25 cellular contexts compared by ENCODE assay signal in genomic region chr17:19787733-19788357, GRCh38. TPM values are rescaled to one million over a fixed set of nuclear protein-coding genes. Genes with fewer than 3 reads are reported as not detected.
DNase-seq lines count a peak whose midpoint lies in the region; ATAC-seq and TF ChIP-seq lines count a peak whose summit lies in the region.
"Had no signal": no experiment of that assay in that cellular context is flagged by ENCODE, and none has a peak within 500 bp of the region (broad histone marks: within the 10 kb centered on the region; RNA-seq: fewer than 3 reads in every experiment).

No MANE protein-coding gene starts in this region.

- no peak overlapping the region for H3K4ac ChIP-seq in IMR-90 (ENCODE audit: low read depth, low read length)

- no peaks in the 10 kb centered on the region; the same call in 1 of the 2 replicates for H3K9me1 ChIP-seq in IMR-90 (ENCODE audit: insufficient read depth, low read length)

- no peak overlapping the region for H3K14ac ChIP-seq in IMR-90 (replicated peaks; ENCODE audit: low read depth, low read length)

- H3K9me3 Mint-ChIP-seq in activated CD8-positive, alpha-beta T cell treated with anti-CD3 and anti-CD28 coated beads for 36 hours = no peaks in the 10 kb centered on the region
- H3K9me3 Mint-ChIP-seq: activated naive CD4-positive, alpha-beta T cell treated with anti-CD3 and anti-CD28 coated beads, Interleukin-2, amount 50 U/mL, for 24 hours; activated T-cell treated with anti-CD3 and anti-CD28 coated beads, Interleukin-2, amount 50 U/mL, for 24 hours; T-helper 2 cell treated with Interferon-gamma antibody and Interleukin-4, amounts not matched to agents 5 μg/mL and 100 μg/mL, for 36 hours had no signal

- H3K4me1 ChIP-seq in A673 (ENCODE audit: insufficient read depth, low read length, poor library complexity, severe bottlenecking) (no peaks in the 10 kb centered on the region), IMR-90 (ENCODE audit: control insufficient read depth, insufficient read depth, low read length) (no peaks in the 10 kb centered on the region), testis (no peaks in the 10 kb centered on the region)
- H3K4me1 ChIP-seq: gastroesophageal sphincter, parathyroid adenoma, tibial artery had no signal

- TF ChIP-seq POLR2A in IMR-90 (IDR thresholded peaks at IDR 0.05; ENCODE audit: low read depth, low read length) = no peak
- no peak for TF ChIP-seq POLR2A in testis (IDR thresholded peaks at IDR 0.05)

- DNase-seq in A673 (ENCODE audit: low spot score) (peak; percentile 17), IMR-90 (peak; percentile 6), cerebellum (ENCODE audit: low spot score) (peak; percentile 30), left colon (no peak), kidney tubule cell (ENCODE audit: low spot score) (no peak), testis (no peak)
- no peak for DNase-seq in activated CD8-positive, alpha-beta T cell treated with anti-CD3 and anti-CD28 coated beads for 36 hours
- DNase-seq: activated T-cell treated with anti-CD3 and anti-CD28 coated beads, Interleukin-2, amount 50 U/mL, for 24 hours; CD4-positive, alpha-beta memory T cell; KBM-7; NCI-H1105; NCI-H524; nephron progenitor cell; stimulated activated naive CD8-positive, alpha-beta T cell treated with anti-CD3 and anti-CD28 coated beads, Interleukin-15, Interleukin-2, amounts not matched to agents 100 U/mL and 50 U/mL, for 24 hours; tibial artery; WERI-Rb-1 had no signal

- H3K27me3 Mint-ChIP-seq in activated CD8-positive, alpha-beta T cell treated with anti-CD3 and anti-CD28 coated beads for 36 hours = no peaks in the 10 kb centered on the region
- H3K27me3 Mint-ChIP-seq: activated naive CD4-positive, alpha-beta T cell treated with anti-CD3 and anti-CD28 coated beads, Interleukin-2, amount 50 U/mL, for 24 hours; activated T-cell treated with anti-CD3 and anti-CD28 coated beads, Interleukin-2, amount 50 U/mL, for 24 hours; CD4-positive, alpha-beta memory T cell had no signal

- no peak overlapping the region for H3K4me3 ChIP-seq in A673 (ENCODE audit: low read depth, low read length, poor library complexity, severe bottlenecking)
- H3K4me3 ChIP-seq in IMR-90 (ENCODE audit: insufficient read depth, low read depth, low read length) = no peak overlapping the region
- H3K4me3 ChIP-seq in testis = no peak overlapping the region
- H3K4me3 ChIP-seq: gastroesophageal sphincter, GM12878, tibial artery had no signal

- H3K9me3 ChIP-seq in A673 (ENCODE audit: low read depth, low read length, poor library complexity, severe bottlenecking) (no peaks in the 10 kb centered on the region), IMR-90 (ENCODE audit: control insufficient read depth, insufficient read depth, low read length) (no peaks in the 10 kb centered on the region), testis (no peaks in the 10 kb centered on the region)
- H3K9me3 ChIP-seq: gastroesophageal sphincter, tibial artery had no signal

- no peak overlapping the region for H2AFZ ChIP-seq in IMR-90 (replicated peaks; ENCODE audit: low read length, poor library complexity)
- H2AFZ ChIP-seq: parathyroid adenoma had no signal

- peaks cover 32% of the 10 kb centered on the region for H3K36me3 Mint-ChIP-seq in activated CD8-positive, alpha-beta T cell treated with anti-CD3 and anti-CD28 coated beads for 36 hours (ENCODE audit: low read depth)

- H4K8ac ChIP-seq in IMR-90 (ENCODE audit: low read depth in 2 of 2, low read length in 2 of 2) = no peak overlapping the region

- ATAC-seq in IMR-90 (ENCODE audit: low read depth) (peak; percentile 32; the same call in 1 of the 2 replicates), left colon (peak; percentile 53), GM18861 (IDR thresholded peaks at IDR 0.05; ENCODE audit: unreplicated experiment) (no peak)
- no peak for ATAC-seq in activated CD8-positive, alpha-beta T cell treated with anti-CD3 and anti-CD28 coated beads for 36 hours
- ATAC-seq: gastroesophageal sphincter; GM12878; SK-N-SH treated with all-trans-retinoic acid at 6 μM for 48 hours; stimulated activated naive CD8-positive, alpha-beta T cell treated with anti-CD3 and anti-CD28 coated beads, Interleukin-15, Interleukin-2, amounts not matched to agents 100 U/mL and 50 U/mL, for 24 hours had no signal

- H3K27ac ChIP-seq in A673 (ENCODE audit: low read depth, low read length, poor library complexity, severe bottlenecking) = no peak overlapping the region
- H3K27ac ChIP-seq in IMR-90 (ENCODE audit: insufficient read depth, low read length) = no peak overlapping the region
- no peak overlapping the region for H3K27ac ChIP-seq in testis
- H3K27ac ChIP-seq: gastroesophageal sphincter, parathyroid adenoma, tibial artery, WERI-Rb-1 had no signal

- H2BK20ac ChIP-seq in IMR-90 (ENCODE audit: low read depth, low read length) = no peak overlapping the region

- dilution Hi-C loops in IMR-90 (cut with HindIII; ENCODE audit: low sequenced_read_pairs, unreplicated experiment) = no loop called here

- H4K20me1 ChIP-seq in IMR-90 (ENCODE audit: insufficient read depth, low read length) = no peaks in the 10 kb centered on the region

- H2AK9ac ChIP-seq in IMR-90 (replicated peaks; ENCODE audit: low read depth, low read length, poor library complexity) = no peak overlapping the region

- H3K27ac Mint-ChIP-seq in activated CD8-positive, alpha-beta T cell treated with anti-CD3 and anti-CD28 coated beads for 36 hours = no peak overlapping the region
- H3K27ac Mint-ChIP-seq: activated naive CD4-positive, alpha-beta T cell treated with anti-CD3 and anti-CD28 coated beads, Interleukin-2, amount 50 U/mL, for 24 hours; activated T-cell treated with anti-CD3 and anti-CD28 coated beads, Interleukin-2, amount 50 U/mL, for 24 hours; T-helper 2 cell treated with Interferon-gamma antibody and Interleukin-4, amounts not matched to agents 5 μg/mL and 100 μg/mL, for 36 hours had no signal

- H4K5ac ChIP-seq in IMR-90 (ENCODE audit: low read depth, low read length) = no peak overlapping the region

- no peak overlapping the region for H2BK120ac ChIP-seq in IMR-90 (ENCODE audit: low read depth, low read length)

- no peak overlapping the region for H3K9ac ChIP-seq in IMR-90 (ENCODE audit: low read depth, low read length)
- H3K9ac ChIP-seq: parathyroid adenoma had no signal

- TF ChIP-seq RAD21 in IMR-90 (IDR thresholded peaks at IDR 0.05; ENCODE audit: low read length) = no peak

- H3K56ac ChIP-seq in IMR-90 (ENCODE audit: extremely low read depth, insufficient read depth, low read length) = no peak overlapping the region

- BruUV-seq in A673 (replicated peaks; lab: Mats Ljungman, UMichigan) = no TSS peak
- BruUV-seq in IMR-90 (replicated peaks; lab: Mats Ljungman, UMichigan) = no TSS peak

- no peak overlapping the region for H3K18ac ChIP-seq in IMR-90 (ENCODE audit: low read depth, low read length)

- no peak for TF ChIP-seq CTCF in A673 (conservative IDR thresholded peaks at IDR 0.05; ENCODE audit: low read depth, low read length)
- no peak for TF ChIP-seq CTCF in IMR-90 (conservative IDR thresholded peaks at IDR 0.05; ENCODE audit: low read depth, low read length)
- TF ChIP-seq CTCF in activated CD8-positive, alpha-beta T cell treated with anti-CD3 and anti-CD28 coated beads for 36 hours (IDR thresholded peaks at IDR 0.05) = no peak
- TF ChIP-seq CTCF in testis (IDR thresholded peaks at IDR 0.05) = no peak

- H2BK15ac ChIP-seq in IMR-90 (ENCODE audit: low read depth, low read length) = no peak overlapping the region

- intact Hi-C loops in A673 (cut with micrococcal nuclease; ENCODE audit: unreplicated experiment) = no loop called here
- intact Hi-C loops in IMR-90 (cut with micrococcal nuclease) = no loop called here
- intact Hi-C loops in left colon (cut with DNase I, micrococcal nuclease) = no loop called here
- intact Hi-C loops in activated CD8-positive, alpha-beta T cell treated with anti-CD3 and anti-CD28 coated beads for 36 hours (cut with micrococcal nuclease) = no loop called here
- intact Hi-C loops in testis (cut with DNase I; ENCODE audit: low total_unique reads) = no loop called here

- WGBS in IMR-90 (ENCODE audit: extremely low coverage in 2 of 2, insufficient read length in 1 of 2), 2 experiments = no CpG with 5 or more reads among the region's 7 CpGs
- WGBS in testis, 2 donors = 83 to 94% methylated on average over 5 to 7 of the region's 7 CpGs

- H3K79me1 ChIP-seq in IMR-90 (ENCODE audit: low read depth in 1 of 2, low read length in 2 of 2) = no peaks in the 10 kb centered on the region

- H3K4me1 Mint-ChIP-seq in activated CD8-positive, alpha-beta T cell treated with anti-CD3 and anti-CD28 coated beads for 36 hours (ENCODE audit: low read depth) = no peaks in the 10 kb centered on the region
- H3K4me1 Mint-ChIP-seq: nephron progenitor cell had no signal

- in situ Hi-C loops in IMR-90 (cut with MboI; ENCODE audit: low sequenced_read_pairs) = no loop called here

- H3K36me3 ChIP-seq in A673 (ENCODE audit: insufficient read depth, low read length, poor library complexity, severe bottlenecking) (peaks cover 4% of the 10 kb centered on the region), IMR-90 (ENCODE audit: control insufficient read depth, insufficient read depth, low read length) (peaks cover 18% of the 10 kb centered on the region), testis (ENCODE audit: low read depth, missing control alignments) (no peaks in the 10 kb centered on the region)
- H3K36me3 ChIP-seq: WERI-Rb-1 had no signal

- POLR2A ChIA-PET in A673 (lab: Charles Lee; ENCODE audit: low non-redundant PET) = no interaction called here
- POLR2A ChIA-PET in IMR-90 (lab: Charles Lee; ENCODE audit: unreplicated experiment) = no interaction called here
- POLR2A ChIA-PET in activated CD8-positive, alpha-beta T cell treated with anti-CD3 and anti-CD28 coated beads for 36 hours (lab: Charles Lee) = no interaction called here

- H3K27me3 ChIP-seq in A673 (replicated peaks; ENCODE audit: insufficient read depth, low read depth, low read length, poor library complexity) = no peaks in the 10 kb centered on the region
- no peaks in the 10 kb centered on the region for H3K27me3 ChIP-seq in IMR-90 (ENCODE audit: control insufficient read depth, insufficient read depth, low read length)
- H3K27me3 ChIP-seq in testis = no peaks in the 10 kb centered on the region
- H3K27me3 ChIP-seq: gastroesophageal sphincter, tibial artery had no signal

- H4K91ac ChIP-seq in IMR-90 (ENCODE audit: insufficient read depth, low read depth, low read length) = no peak overlapping the region

- H3K23ac ChIP-seq in IMR-90 (ENCODE audit: low read depth, low read length) = no peak overlapping the region

- H3K4me3 Mint-ChIP-seq in activated CD8-positive, alpha-beta T cell treated with anti-CD3 and anti-CD28 coated beads for 36 hours = no peak overlapping the region
- H3K4me3 Mint-ChIP-seq: activated naive CD4-positive, alpha-beta T cell treated with anti-CD3 and anti-CD28 coated beads, Interleukin-2, amount 50 U/mL, for 24 hours; activated T-cell treated with anti-CD3 and anti-CD28 coated beads, Interleukin-2, amount 50 U/mL, for 24 hours; CD4-positive, alpha-beta memory T cell; nephron progenitor cell; T-helper 2 cell treated with Interferon-gamma antibody and Interleukin-4, amounts not matched to agents 5 μg/mL and 100 μg/mL, for 36 hours had no signal

- H3K4me2 ChIP-seq in IMR-90 (ENCODE audit: low read depth, low read length) = no peak overlapping the region

- CTCF ChIA-PET in A673 (lab: Charles Lee) = interaction anchor here (0.6 kb wide), 1 partner anchor 239 kb away, joined by 3 read pairs; no protein-coding TSS in a partner anchor
- CTCF ChIA-PET in IMR-90 (lab: Yijun Ruan, JAX) = no interaction called here
- CTCF ChIA-PET in activated CD8-positive, alpha-beta T cell treated with anti-CD3 and anti-CD28 coated beads for 36 hours (lab: Charles Lee) = interaction anchor here (1.4 kb wide), 1 partner anchor 21 kb away, joined by 6 read pairs; no protein-coding TSS in a partner anchor

- H2BK5ac ChIP-seq in IMR-90 (ENCODE audit: low read depth, low read length, poor library complexity, severe bottlenecking) = no peak overlapping the region

- no peak overlapping the region for H2AK5ac ChIP-seq in IMR-90 (ENCODE audit: low read depth, low read length)

RNA-seq across cellular contexts. Expression of gene ALDH3A1, which starts 39.7 kb away (rescaled TPM):
- total RNA-seq in A673 (2021) = 0.20 TPM in 1 of 2 replicates, not detected in the other
- not detected in 2 replicates for total RNA-seq in IMR-90 (2012; rRNA removed)
- polyA plus RNA-seq in IMR-90 (2012; rRNA removed) = not detected in 2 replicates
- not detected in 2 replicates for polyA plus RNA-seq in IMR-90 (2012; cell fraction: cytosol; rRNA removed)
- polyA plus RNA-seq in IMR-90 (2012; cell fraction: nucleus; rRNA removed; ENCODE audit: low replicate concordance) = not detected in 2 replicates
- not detected for total RNA-seq in cerebellum
- 1 to 10 TPM; 2.1 to 8.4 TPM for total RNA-seq in left colon
- under 1 TPM; 0.38 to 0.92 TPM for total RNA-seq in activated CD8-positive, alpha-beta T cell treated with anti-CD3 and anti-CD28 coated beads for 36 hours
- 1 to 10 TPM; 3.2 to 5.6 TPM for total RNA-seq in testis
- polyA plus RNA-seq in testis (ENCODE audit: insufficient read depth, low read depth, low replicate concordance) = 4.2 TPM
- total RNA-seq: astrocyte; CD4-positive, alpha-beta memory T cell; GM12878; RPMI7951 had no signal
- polyA plus RNA-seq: CD4-positive, alpha-beta memory T cell had no signal

Comparison
In these comparisons a context has a peak if more than half of its experiments do, and no peak if none do; other contexts are left out.
1. DNase-seq: peak in A673 (single experiment), IMR-90 (single experiment) and cerebellum (single experiment); none in left colon (0 of 2), activated CD8-positive, alpha-beta T cell treated with anti-CD3 and anti-CD28 coated beads for 36 hours (single experiment), kidney tubule cell (single experiment) and testis (single experiment).
2. ATAC-seq: peak in IMR-90 (single experiment) and left colon (single experiment); none in activated CD8-positive, alpha-beta T cell treated with anti-CD3 and anti-CD28 coated beads for 36 hours (single experiment) and GM18861 (single experiment).